In genomic region chr10:125538947-125539649, GRCh38 we compare ENCODE assay signal across 14 cellular contexts.
DNase-seq lines count a peak whose midpoint lies in the region; ATAC-seq and TF ChIP-seq lines count a peak whose summit lies in the region.
"Had no signal": no experiment of that assay in that cellular context is flagged by ENCODE, and none has a peak within 500 bp of the region (broad histone marks: within the 10 kb centered on the region; RNA-seq: fewer than 3 reads in every experiment).

No MANE protein-coding gene starts in this region.

- TF ChIP-seq CTCF in body of pancreas (IDR thresholded peaks at IDR 0.05) (peak in 2 of 7 experiments; percentile 9 to 23), RWPE1 (conservative IDR thresholded peaks at IDR 0.05; ENCODE audit: low read depth) (no peak)

- no peaks in the 10 kb centered on the region for H3K27me3 ChIP-seq in body of pancreas

- CTCF ChIA-PET in RWPE1 (lab: Yijun Ruan, JAX): interaction anchor here (0.7 kb wide), 1 partner anchor 139 kb away, joined by 3 read pairs; no protein-coding TSS in a partner anchor

- POLR2A ChIA-PET in RWPE1 (lab: Yijun Ruan, JAX; ENCODE audit: low non-redundant PET): no interaction called here

- H3K27ac ChIP-seq in body of pancreas (no peak overlapping the region), RWPE1 (no peak overlapping the region)

- peaks cover 9% of the 10 kb centered on the region for H3K4me1 ChIP-seq in body of pancreas

- TF ChIP-seq POLR2A in body of pancreas (IDR thresholded peaks at IDR 0.05): no peak

- ATAC-seq in body of pancreas (peak; percentile 84), sciatic nerve (no peak)
- ATAC-seq: esophagus mucosa had no signal

- WGBS in body of pancreas, 2 donors: 34 to 37% methylated on average over 10 to 11 of the region's 11 CpGs

- no peaks in the 10 kb centered on the region for H3K36me3 ChIP-seq in body of pancreas (replicated peaks in 1 of 2; ENCODE audit: insufficient read depth in 1 of 2, low read depth in 2 of 2)

- no peak overlapping the region for H3K4me3 ChIP-seq in body of pancreas

- DNase-seq in DMS79 treated with DMSO at 0.1 percent for 48 hours (lab: John Stamatoyannopoulos, UW) (peak; percentile 32), NCI-H2107 (lab: John Stamatoyannopoulos, UW) (peak; percentile 15), body of pancreas (peak; percentile 63 to 90 (median 78)), pons (ENCODE audit: low spot score) (peak; percentile 10), dedifferentiated amniotic fluid mesenchymal stem cell (ENCODE audit: extremely low spot score) (no peak), sciatic nerve (ENCODE audit: low spot score) (no peak), hepatic stellate cell (ENCODE audit: low spot score) (no peak), RWPE1 (ENCODE audit: low spot score) (no peak)
- DNase-seq: CD8-positive, alpha-beta memory T cell; immature natural killer cell; IMR-90; stimulated activated CD4-positive, alpha-beta T cell treated with anti-CD3 and anti-CD28 coated beads, Interleukin-4, amount 100 ng/mL, for 1 hour; T-helper 9 cell had no signal

- H3K9me3 ChIP-seq in body of pancreas: no peaks in the 10 kb centered on the region

- intact Hi-C loops in body of pancreas (cut with DNase I) (no loop called here), sciatic nerve (cut with DNase I) (no loop called here)

Comparison
In these comparisons a context has a peak if more than half of its experiments do, and no peak if none do; other contexts are left out.
1. DNase-seq: peak in DMS79 treated with DMSO at 0.1 percent for 48 hours (single experiment), NCI-H2107 (single experiment), body of pancreas (4 of 4) and pons (single experiment); none in dedifferentiated amniotic fluid mesenchymal stem cell (single experiment), sciatic nerve (single experiment), hepatic stellate cell (single experiment) and RWPE1 (single experiment).